8 cellular contexts compared by ENCODE assay signal in genomic region chr3:146544013-146544928, GRCh38. TPM values are rescaled to one million over a fixed set of nuclear protein-coding genes. Genes with fewer than 3 reads are reported as not detected.
DNase-seq lines count a peak whose midpoint lies in the region; ATAC-seq and TF ChIP-seq lines count a peak whose summit lies in the region.

PLSCR1 (minus strand) TSS chr3:146544607; CDS start chr3:146536552, 8,055 bp downstream.

- H3K4me3 ChIP-seq in BE2C (ENCODE audit: low read depth, low read length), result peak within 1 kb of the TSS; percentile 67

- H3K4me1 ChIP-seq in BE2C, result no peaks in the 10 kb centered on the region

- DNase-seq in BE2C (peak; percentile 44), GM19238 (ENCODE audit: insufficient read length, low spot score) (peak; percentile 62), NCI-H69 (lab: John Stamatoyannopoulos, UW) (peak; percentile 88), left lobe of liver (ENCODE audit: low spot score) (peak; percentile 89)
- peak; percentile 44 to 56 for DNase-seq in activated CD4-positive, alpha-beta T cell treated with anti-CD3 and anti-CD28 coated beads, Interleukin-2, amount 50 U/mL, for 24 hours (ENCODE audit: low read depth in 1 of 2, low spot score in 1 of 2)
- DNase-seq in stimulated activated CD4-positive, alpha-beta T cell treated with anti-CD3 and anti-CD28 coated beads, Interleukin-2, amount 100 ng/mL, for 24 hours, result peak; percentile 76 to 79

- peak within 1 kb of the TSS; percentile 95 for H3K27ac Mint-ChIP-seq in dendritic cell treated with granulocyte-macrophage colony-stimulating factor and Interleukin-4, amounts not matched to agents 40 ng/mL and 50 ng/mL, for 4 days

- intact Hi-C loops in dendritic cell treated with granulocyte-macrophage colony-stimulating factor and Interleukin-4, amounts not matched to agents 40 ng/mL and 50 ng/mL, for 4 days (cut with micrococcal nuclease), result loop anchor here (1.0 to 2.0 kb wide), 2 partner anchors 38 to 75 kb away; partner anchors contain the start of gene PLSCR2

- TF ChIP-seq CTCF in BE2C (IDR thresholded peaks at IDR 0.05; ENCODE audit: low read depth, low read length), result no peak

- H3K36me3 ChIP-seq in BE2C, result no peaks in the 10 kb centered on the region

- H3K36me3 Mint-ChIP-seq in dendritic cell treated with granulocyte-macrophage colony-stimulating factor and Interleukin-4, amounts not matched to agents 40 ng/mL and 50 ng/mL, for 4 days (ENCODE audit: low read depth), result peaks cover 6% of the 10 kb centered on the region

- peak within 1 kb of the TSS; percentile 83 for H3K4me3 Mint-ChIP-seq in dendritic cell treated with granulocyte-macrophage colony-stimulating factor and Interleukin-4, amounts not matched to agents 40 ng/mL and 50 ng/mL, for 4 days

- H3K27me3 Mint-ChIP-seq in dendritic cell treated with granulocyte-macrophage colony-stimulating factor and Interleukin-4, amounts not matched to agents 40 ng/mL and 50 ng/mL, for 4 days, result no peaks in the 10 kb centered on the region

- H3K27me3 ChIP-seq in BE2C, result peaks cover 5% of the 10 kb centered on the region

- H3K4me1 Mint-ChIP-seq in dendritic cell treated with granulocyte-macrophage colony-stimulating factor and Interleukin-4, amounts not matched to agents 40 ng/mL and 50 ng/mL, for 4 days (ENCODE audit: low read depth), result peaks cover 44% of the 10 kb centered on the region

- no peaks in the 10 kb centered on the region for H3K9me3 ChIP-seq in BE2C

- ATAC-seq in HG03439 (IDR thresholded peaks at IDR 0.05; ENCODE audit: unreplicated experiment) (peak; percentile 91), left lobe of liver (peak; percentile 82)

- H3K9me3 Mint-ChIP-seq in dendritic cell treated with granulocyte-macrophage colony-stimulating factor and Interleukin-4, amounts not matched to agents 40 ng/mL and 50 ng/mL, for 4 days, result no peaks in the 10 kb centered on the region

RNA-seq across cellular contexts. Expression of gene PLSCR1, which starts in this region (rescaled TPM):
- 0.71 TPM for polyA plus RNA-seq in BE2C (2012; ENCODE audit: insufficient read depth, insufficient read length, low read depth)
- total RNA-seq in left lobe of liver, result 21.3 TPM

Comparison
In these comparisons a context has a peak if more than half of its experiments do, and no peak if none do; other contexts are left out.
1. Peak in every context shown above with its lines: DNase-seq, ATAC-seq and H3K4me3 ChIP-seq.